9 cellular contexts compared by ENCODE assay signal in the genomic region with DNA sequence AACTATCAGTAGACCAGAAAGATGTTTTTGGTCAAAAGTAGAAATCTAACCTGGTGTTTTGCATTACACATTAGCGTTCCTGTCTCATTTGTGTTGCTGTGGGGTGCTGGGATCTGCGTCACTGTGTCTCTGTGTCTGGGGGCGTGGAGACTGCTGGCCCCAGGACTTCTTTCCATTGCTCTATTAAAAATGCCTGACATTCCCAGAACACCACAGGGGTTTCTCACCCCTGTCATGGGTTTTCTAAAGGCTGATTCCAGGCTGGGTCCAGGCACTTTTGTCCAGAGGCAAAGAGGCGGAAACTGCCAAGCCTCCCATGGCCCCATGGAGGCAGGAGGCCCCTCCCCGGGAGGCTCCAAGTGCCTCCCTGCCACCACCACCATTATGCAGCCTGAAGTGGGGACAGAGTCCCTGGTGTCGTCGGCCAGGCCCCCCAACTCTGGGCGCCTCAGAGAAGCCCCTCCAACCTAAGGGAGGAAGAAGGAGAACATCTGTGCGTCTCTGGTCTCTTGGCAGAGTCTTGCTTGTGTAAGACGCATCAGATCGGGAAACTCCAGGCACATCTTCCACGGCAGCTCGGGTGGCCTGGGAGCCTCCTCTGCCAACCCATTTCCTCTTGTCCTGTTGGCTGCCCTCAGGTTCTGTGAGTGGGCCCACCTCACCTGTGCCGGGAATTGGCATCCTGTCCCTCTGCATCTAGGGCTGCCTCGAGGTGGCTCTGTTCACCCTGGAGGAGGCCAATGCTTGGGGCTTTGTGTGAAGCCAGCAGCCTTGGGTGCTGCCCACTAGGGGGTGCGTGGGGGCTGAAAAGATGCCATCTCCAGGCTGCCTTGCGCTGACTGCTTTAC. TPM values are rescaled to one million over a fixed set of nuclear protein-coding genes. Genes with fewer than 3 reads are reported as not detected.
DNase-seq lines count a peak whose midpoint lies in the region; ATAC-seq and TF ChIP-seq lines count a peak whose summit lies in the region.
"Had no signal": no experiment of that assay in that cellular context is flagged by ENCODE, and none has a peak within 500 bp of the region (broad histone marks: within the 10 kb centered on the region; RNA-seq: fewer than 3 reads in every experiment).

No MANE protein-coding gene starts in this region.

- peaks cover 36 to 48% of the 10 kb centered on the region in 2 donors for H3K27me3 Mint-ChIP-seq in stimulated activated naive B cell treated with anti-CD40 and anti-IgM and Interleukin-4, amounts not matched to agents 10 μg/mL and 1 μg/mL and 100 μg/mL, for 72 hours

- H3K27ac ChIP-seq in RWPE1 = no peak overlapping the region

- POLR2A ChIA-PET in RWPE1 (lab: Yijun Ruan, JAX; ENCODE audit: low non-redundant PET) = no interaction called here

- in situ Hi-C loops in Caki2 (cut with HindIII; ENCODE audit: low pct_unique_long_range_greater_than_20kb, low sequenced_read_pairs) = no loop called here
- in situ Hi-C loops in HAP-1 (cut with MboI; ENCODE audit: low sequenced_read_pairs) = no loop called here

- no peaks in the 10 kb centered on the region for H3K9me3 Mint-ChIP-seq in stimulated activated naive B cell treated with anti-CD40 and anti-IgM and Interleukin-4, amounts not matched to agents 10 μg/mL and 1 μg/mL and 100 μg/mL, for 72 hours

- H3K4me1 ChIP-seq in HAP-1 = peaks cover 13% of the 10 kb centered on the region

- CTCF ChIA-PET in RWPE1 (lab: Yijun Ruan, JAX) = no interaction called here

- H3K36me3 Mint-ChIP-seq in stimulated activated naive B cell treated with anti-CD40 and anti-IgM and Interleukin-4, amounts not matched to agents 10 μg/mL and 1 μg/mL and 100 μg/mL, for 72 hours = no peaks in the 10 kb centered on the region

- no peaks in the 10 kb centered on the region for H3K36me3 ChIP-seq in HAP-1 (replicated peaks)

- no peaks in the 10 kb centered on the region for H3K4me1 Mint-ChIP-seq in stimulated activated naive B cell treated with anti-CD40 and anti-IgM and Interleukin-4, amounts not matched to agents 10 μg/mL and 1 μg/mL and 100 μg/mL, for 72 hours

- no peaks in the 10 kb centered on the region for H3K9me3 ChIP-seq in HAP-1

- H3K4me3 Mint-ChIP-seq in stimulated activated naive B cell treated with anti-CD40 and anti-IgM and Interleukin-4, amounts not matched to agents 10 μg/mL and 1 μg/mL and 100 μg/mL, for 72 hours = no peak overlapping the region

- ATAC-seq in stimulated activated naive B cell treated with anti-CD40 and anti-IgM and Interleukin-4, amounts not matched to agents 10 μg/mL and 1 μg/mL and 100 μg/mL, for 72 hours (replicated peaks) = peak; percentile 83 to 85
- ATAC-seq in GM19023 (IDR thresholded peaks at IDR 0.05; ENCODE audit: unreplicated experiment) (no peak), HG03469 (IDR thresholded peaks at IDR 0.05; ENCODE audit: unreplicated experiment) (no peak)

- H3K27me3 ChIP-seq in HAP-1 (ENCODE audit: low read depth) = no peaks in the 10 kb centered on the region

- peak; percentile 44 for TF ChIP-seq CTCF in RWPE1 (conservative IDR thresholded peaks at IDR 0.05; ENCODE audit: low read depth)
- TF ChIP-seq CTCF in fibroblast of villous mesenchyme (IDR thresholded peaks at IDR 0.05; ENCODE audit: insufficient read depth, low read depth, low read length) = peak; percentile 48

- H3K4me3 ChIP-seq in HAP-1 = no peak overlapping the region
- no peak overlapping the region for H3K4me3 ChIP-seq in fibroblast of villous mesenchyme (ENCODE audit: low read depth, low read length)

- H3K27ac Mint-ChIP-seq in stimulated activated naive B cell treated with anti-CD40 and anti-IgM and Interleukin-4, amounts not matched to agents 10 μg/mL and 1 μg/mL and 100 μg/mL, for 72 hours = no peak overlapping the region

- DNase-seq in Caki2 (ENCODE audit: low read depth) (peak; percentile 6), HAP-1 (ENCODE audit: low spot score in 2 of 2) (peak; percentile 21 to 78), RWPE1 (ENCODE audit: low spot score) (peak; percentile 49), fibroblast of villous mesenchyme (ENCODE audit: low read depth) (peak; percentile 13), NCI-H187 (lab: John Stamatoyannopoulos, UW) (no peak)
- peak; percentile 26 for DNase-seq in stimulated activated naive B cell treated with anti-CD40 and anti-IgM and Interleukin-4, amounts not matched to agents 10 μg/mL and 1 μg/mL and 100 μg/mL, for 72 hours

RNA-seq across cellular contexts. Expression of a gene that starts 13.8 kb away (rescaled TPM):
- total RNA-seq in Caki2 (2014; rRNA removed; shearing (Covaris generic); ENCODE audit: low replicate concordance) = not detected in 2 replicates
- under 0.01 TPM in 2 replicates for total RNA-seq in fibroblast of villous mesenchyme
- total RNA-seq: T-helper 1 cell treated with Interleukin-12 subunit alpha and Interleukin-12 subunit beta and Interleukin-4 antibody, amounts not matched to agents 30 ng/mL and 1 ng/mL, for 36 hours had no signal

Comparison
In these comparisons a context has a peak if more than half of its experiments do, and no peak if none do; other contexts are left out.
1. DNase-seq: peak in Caki2 (single experiment), HAP-1 (2 of 2), RWPE1 (single experiment), fibroblast of villous mesenchyme (single experiment) and stimulated activated naive B cell treated with anti-CD40 and anti-IgM and Interleukin-4, amounts not matched to agents 10 μg/mL and 1 μg/mL and 100 μg/mL, for 72 hours (single experiment); none in NCI-H187 (0 of 2).
2. ATAC-seq: peak in stimulated activated naive B cell treated with anti-CD40 and anti-IgM and Interleukin-4, amounts not matched to agents 10 μg/mL and 1 μg/mL and 100 μg/mL, for 72 hours (2 of 2); none in GM19023 (single experiment) and HG03469 (single experiment).